In the genomic region with DNA sequence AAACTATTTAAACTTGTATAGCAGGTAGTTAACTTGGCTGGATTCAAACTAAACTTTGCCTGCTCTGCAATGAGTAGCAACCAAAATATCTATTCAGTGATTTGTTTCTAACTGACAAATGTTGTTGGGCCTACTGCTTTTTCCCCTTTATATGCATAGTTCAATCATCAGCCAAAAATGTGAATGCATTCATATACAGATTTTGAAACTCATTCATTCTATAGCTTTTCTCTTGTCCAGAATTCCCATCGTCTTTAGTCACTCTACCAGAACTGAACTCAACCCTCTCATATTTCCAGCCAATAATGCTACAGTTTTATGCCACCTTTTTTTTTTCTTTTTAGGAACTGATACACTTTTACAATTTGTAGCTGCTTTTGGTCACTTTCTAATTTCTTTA, we compare ENCODE assay signal across 21 cellular contexts.
"Had no signal": no experiment of that assay in that cellular context is flagged by ENCODE, and none has a peak within 500 bp of the region (broad histone marks: within the 10 kb centered on the region; RNA-seq: fewer than 3 reads in every experiment).

No MANE protein-coding gene starts in this region.

- H3K36me3 Mint-ChIP-seq: activated naive CD8-positive, alpha-beta T cell treated with anti-CD3 and anti-CD28 coated beads for 36 hours had no signal

- H3K4me1 Mint-ChIP-seq: activated naive CD8-positive, alpha-beta T cell treated with anti-CD3 and anti-CD28 coated beads for 36 hours had no signal

- H3K27ac ChIP-seq: Peyer's patch had no signal

- H3K9me3 ChIP-seq: Peyer's patch had no signal

- DNase-seq: activated CD4-positive, alpha-beta T cell treated with anti-CD3 and anti-CD28 coated beads for 48 hours; activated CD4-positive, alpha-beta T cell treated with anti-CD3 and anti-CD28 coated beads, Interleukin-2, amount 50 U/mL, for 4 hours; activated CD4-positive, CD25-positive, alpha-beta regulatory T cell treated with anti-CD3 and anti-CD28 coated beads, Interleukin-2, amount 50 U/mL, for 72 hours; activated CD8-positive, alpha-beta T cell treated with anti-CD3 and anti-CD28 coated beads, Interleukin-2, amount 10 ng/mL, durations not matched to agents 7 days and 5 days; activated effector memory CD4-positive, alpha-beta T cell treated with anti-CD3 and anti-CD28 coated beads, Interleukin-2, amount 50 U/mL, for 16 hours; activated naive CD4-positive, alpha-beta T cell treated with anti-CD3 and anti-CD28 coated beads for 36 hours; activated naive CD8-positive, alpha-beta T cell treated with anti-CD3 and anti-CD28 coated beads for 36 hours; activated T-cell treated with anti-CD3 and anti-CD28 coated beads, Interleukin-2, amount 50 U/mL, for 4 hours; cerebellar nuclear complex; NCI-H1092 treated with DMSO at 0.1 percent for 48 hours; NCI-H1417 treated with DMSO at 0.1 percent for 48 hours; NCI-H1694 treated with DMSO at 0.1 percent for 48 hours; NCI-H2029 treated with DMSO at 0.1 percent for 48 hours; NCI-H510A treated with DMSO at 0.1 percent for 48 hours; NCI-H69; NK-92 treated with Interleukin-12 subunit alpha and Interleukin-12 subunit beta, amount 100 ng/mL, for 24 hours; OCI-M1; Peyer's patch; SHP77 treated with DMSO at 0.1 percent for 48 hours had no signal

- H3K27ac Mint-ChIP-seq: activated CD8-positive, alpha-beta T cell treated with anti-CD3 and anti-CD28 coated beads, Interleukin-2, amount 10 ng/mL, durations not matched to agents 7 days and 5 days; activated naive CD4-positive, alpha-beta T cell treated with anti-CD3 and anti-CD28 coated beads for 36 hours; activated naive CD8-positive, alpha-beta T cell treated with anti-CD3 and anti-CD28 coated beads for 36 hours; T-helper 1 cell treated with Interleukin-12 subunit alpha and Interleukin-12 subunit beta and Interleukin-4 antibody, amounts not matched to agents 30 μg/mL and 1 μg/mL, for 36 hours; WTC11 had no signal

- H3K36me3 ChIP-seq: Peyer's patch had no signal

- H3K4me3 Mint-ChIP-seq: activated CD8-positive, alpha-beta T cell treated with anti-CD3 and anti-CD28 coated beads, Interleukin-2, amount 10 ng/mL, durations not matched to agents 7 days and 5 days; activated naive CD4-positive, alpha-beta T cell treated with anti-CD3 and anti-CD28 coated beads for 36 hours; activated naive CD8-positive, alpha-beta T cell treated with anti-CD3 and anti-CD28 coated beads for 36 hours; activated T-cell treated with anti-CD3 and anti-CD28 coated beads, Interleukin-2, amount 50 U/mL, for 4 hours; T-helper 1 cell treated with Interleukin-12 subunit alpha and Interleukin-12 subunit beta and Interleukin-4 antibody, amounts not matched to agents 30 μg/mL and 1 μg/mL, for 36 hours; WTC11 had no signal

- H3K27me3 ChIP-seq: Peyer's patch had no signal

- H3K4me1 ChIP-seq: Peyer's patch had no signal

- H3K27me3 Mint-ChIP-seq: activated naive CD8-positive, alpha-beta T cell treated with anti-CD3 and anti-CD28 coated beads for 36 hours had no signal

- ATAC-seq: activated CD8-positive, alpha-beta T cell treated with anti-CD3 and anti-CD28 coated beads, Interleukin-2, amount 10 ng/mL, durations not matched to agents 7 days and 5 days; activated T-cell treated with anti-CD3 and anti-CD28 coated beads, Interleukin-2, amount 50 U/mL, for 4 hours; WTC11 had no signal

- H3K4me3 ChIP-seq: Peyer's patch had no signal
